ENCODE assay signal across 20 cellular contexts in the genomic region with DNA sequence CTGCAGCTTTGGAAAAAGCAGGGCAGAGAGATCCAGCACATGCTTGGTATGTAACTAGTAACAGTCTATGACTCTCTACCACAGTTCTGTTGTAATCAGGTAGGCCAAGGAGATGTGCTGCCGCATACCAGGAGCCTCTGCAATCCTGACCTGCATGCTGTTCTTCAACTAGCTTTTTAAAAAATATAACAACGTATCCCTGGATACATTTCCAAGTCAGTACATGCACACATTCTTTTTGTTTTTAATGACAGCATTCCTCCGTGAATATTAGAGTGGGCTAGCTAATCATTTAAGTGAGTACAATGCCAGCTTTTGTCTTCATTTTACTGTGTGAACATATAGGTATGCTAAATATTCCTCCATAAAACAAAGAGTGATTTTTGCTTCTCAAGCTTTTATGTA.
DNase-seq lines count a peak whose midpoint lies in the region; ATAC-seq, FAIRE-seq and TF ChIP-seq lines count a peak whose summit lies in the region.
"Had no signal": no experiment of that assay in that cellular context is flagged by ENCODE, and none has a peak within 500 bp of the region (broad histone marks: within the 10 kb centered on the region; RNA-seq: fewer than 3 reads in every experiment).

No MANE protein-coding gene starts in this region.

- peaks cover 3% of the 10 kb centered on the region for H3K4me1 Mint-ChIP-seq in astrocyte (ENCODE audit: low read depth, unreplicated experiment)
- H3K4me1 Mint-ChIP-seq: activated naive CD4-positive, alpha-beta T cell treated with anti-CD3 and anti-CD28 coated beads, Interleukin-2, amount 10 ng/mL, durations not matched to agents 7 days and 5 days had no signal

- in situ Hi-C loops in IMR-90 (cut with MboI; ENCODE audit: low sequenced_read_pairs): no loop called here

- FAIRE-seq in astrocyte (lab: Jason Lieb, UNC): no peak
- FAIRE-seq: G401.6, GM12891, K562 had no signal

- dilution Hi-C loops in IMR-90 (cut with HindIII; ENCODE audit: low sequenced_read_pairs, unreplicated experiment): no loop called here

- H2BK120ac ChIP-seq in IMR-90 (ENCODE audit: low read depth, low read length): no peak overlapping the region

- H3K14ac ChIP-seq in IMR-90 (replicated peaks; ENCODE audit: low read depth, low read length): no peak overlapping the region

- H3K4me1 ChIP-seq in IMR-90 (ENCODE audit: control insufficient read depth, insufficient read depth, low read length): peaks cover 2% of the 10 kb centered on the region; the same call in 1 of the 2 replicates
- no peaks in the 10 kb centered on the region for H3K4me1 ChIP-seq in astrocyte (ENCODE audit: insufficient read depth, low read length)
- H3K4me1 ChIP-seq in smooth muscle cell (ENCODE audit: low read depth): no peaks in the 10 kb centered on the region
- H3K4me1 ChIP-seq: BE2C, Peyer's patch, right lobe of liver had no signal

- H2BK15ac ChIP-seq in IMR-90 (ENCODE audit: low read depth, low read length): no peak overlapping the region

- intact Hi-C loops in IMR-90 (cut with micrococcal nuclease): no loop called here

- no peaks in the 10 kb centered on the region for H3K36me3 Mint-ChIP-seq in astrocyte (ENCODE audit: low read depth, unreplicated experiment)
- H3K36me3 Mint-ChIP-seq: activated naive CD4-positive, alpha-beta T cell treated with anti-CD3 and anti-CD28 coated beads, Interleukin-2, amount 10 ng/mL, durations not matched to agents 7 days and 5 days had no signal

- H3K23ac ChIP-seq in IMR-90 (ENCODE audit: low read depth, low read length): no peak overlapping the region

- H3K27ac ChIP-seq in IMR-90 (ENCODE audit: insufficient read depth, low read length): no peak overlapping the region
- no peak overlapping the region for H3K27ac ChIP-seq in astrocyte (ENCODE audit: low read depth, low read length)
- peak overlapping the region; percentile 61 for H3K27ac ChIP-seq in smooth muscle cell (ENCODE audit: low read depth)
- H3K27ac ChIP-seq: Peyer's patch, right lobe of liver had no signal

- no peak overlapping the region for H3K18ac ChIP-seq in IMR-90 (ENCODE audit: low read depth, low read length)

- WGBS in IMR-90 (ENCODE audit: extremely low coverage in 2 of 2, insufficient read length in 1 of 2), 2 experiments: no CpG with 5 or more reads among the region's 3 CpGs
- WGBS in smooth muscle cell (ENCODE audit: low lambda C conversion rate): 68% methylated on average over 3 of the region's 3 CpGs

- no peaks in the 10 kb centered on the region for H3K9me3 Mint-ChIP-seq in astrocyte (ENCODE audit: unreplicated experiment)
- H3K9me3 Mint-ChIP-seq: activated naive CD4-positive, alpha-beta T cell treated with anti-CD3 and anti-CD28 coated beads, Interleukin-2, amount 10 ng/mL, durations not matched to agents 7 days and 5 days; activated T-cell treated with anti-CD3 and anti-CD28 coated beads, Interleukin-2, amount 50 U/mL, for 24 hours; dendritic cell treated with granulocyte-macrophage colony-stimulating factor and Interleukin-4, amounts not matched to agents 40 ng/mL and 50 ng/mL, for 4 days had no signal

- peaks cover 13% of the 10 kb centered on the region for H3F3A ChIP-seq in smooth muscle cell (ENCODE audit: low read depth)

- no peak for TF ChIP-seq POLR2A in IMR-90 (IDR thresholded peaks at IDR 0.05; ENCODE audit: low read depth, low read length)

- no peak overlapping the region for H3K4ac ChIP-seq in IMR-90 (ENCODE audit: low read depth, low read length)

- CTCF ChIA-PET in IMR-90 (lab: Yijun Ruan, JAX): interaction anchor here (0.5 kb wide), 1 partner anchor 14 kb away, joined by 6 read pairs; no protein-coding TSS in a partner anchor

- H4K20me1 ChIP-seq in IMR-90 (ENCODE audit: insufficient read depth, low read length) (no peaks in the 10 kb centered on the region), astrocyte (ENCODE audit: insufficient read depth, low read length) (no peaks in the 10 kb centered on the region), smooth muscle cell (ENCODE audit: low read depth) (no peaks in the 10 kb centered on the region)

- no peak overlapping the region for H3K4me3 ChIP-seq in IMR-90 (ENCODE audit: insufficient read depth, low read depth, low read length)
- H3K4me3 ChIP-seq in astrocyte (ENCODE audit: insufficient read depth, low read depth, low read length): no peak overlapping the region
- no peak overlapping the region for H3K4me3 ChIP-seq in smooth muscle cell
- H3K4me3 ChIP-seq: K562, Peyer's patch, right lobe of liver had no signal

- H3K27me3 Mint-ChIP-seq in astrocyte (ENCODE audit: low read depth, unreplicated experiment): no peaks in the 10 kb centered on the region
- H3K27me3 Mint-ChIP-seq: activated naive CD4-positive, alpha-beta T cell treated with anti-CD3 and anti-CD28 coated beads, Interleukin-2, amount 10 ng/mL, durations not matched to agents 7 days and 5 days; activated T-cell treated with anti-CD3 and anti-CD28 coated beads, Interleukin-2, amount 50 U/mL, for 24 hours; dendritic cell treated with granulocyte-macrophage colony-stimulating factor and Interleukin-4, amounts not matched to agents 40 ng/mL and 50 ng/mL, for 4 days had no signal

- no peak for TF ChIP-seq CTCF in IMR-90 (conservative IDR thresholded peaks at IDR 0.05; ENCODE audit: low read depth, low read length)
- no peak for TF ChIP-seq CTCF in astrocyte (IDR thresholded peaks at IDR 0.05; ENCODE audit: insufficient read depth, low read depth, low read length)
- TF ChIP-seq CTCF in smooth muscle cell (IDR thresholded peaks at IDR 0.05; ENCODE audit: borderline replicate concordance, insufficient read depth, poor library complexity, severe bottlenecking): no peak

- H3K9me3 ChIP-seq in IMR-90 (ENCODE audit: control insufficient read depth, insufficient read depth, low read length): no peaks in the 10 kb centered on the region
- no peaks in the 10 kb centered on the region for H3K9me3 ChIP-seq in astrocyte (ENCODE audit: insufficient read depth, low read depth, low read length)
- no peaks in the 10 kb centered on the region for H3K9me3 ChIP-seq in smooth muscle cell (replicated peaks; ENCODE audit: low read depth)
- H3K9me3 ChIP-seq: BE2C, Peyer's patch, right lobe of liver had no signal

- no peak overlapping the region for H3K27ac Mint-ChIP-seq in astrocyte (ENCODE audit: unreplicated experiment)
- H3K27ac Mint-ChIP-seq: activated naive CD4-positive, alpha-beta T cell treated with anti-CD3 and anti-CD28 coated beads, Interleukin-2, amount 10 ng/mL, durations not matched to agents 7 days and 5 days; activated T-cell treated with anti-CD3 and anti-CD28 coated beads, Interleukin-2, amount 50 U/mL, for 24 hours; dendritic cell treated with granulocyte-macrophage colony-stimulating factor and Interleukin-4, amounts not matched to agents 40 ng/mL and 50 ng/mL, for 4 days had no signal

- no peak for TF ChIP-seq RAD21 in IMR-90 (IDR thresholded peaks at IDR 0.05; ENCODE audit: low read length)

- no peak overlapping the region for H4K8ac ChIP-seq in IMR-90 (ENCODE audit: low read depth in 2 of 2, low read length in 2 of 2)

- peaks cover 8 to 9% of the 10 kb centered on the region in 2 experiments for H3K79me1 ChIP-seq in IMR-90 (ENCODE audit: low read depth in 1 of 2, low read length in 2 of 2)

- H2AK9ac ChIP-seq in IMR-90 (replicated peaks; ENCODE audit: low read depth, low read length, poor library complexity): no peak overlapping the region

- H4K91ac ChIP-seq in IMR-90 (ENCODE audit: insufficient read depth, low read depth, low read length): no peak overlapping the region

- DNase-seq in IMR-90 (peak; percentile 42), astrocyte (ENCODE audit: low read depth) (peak; percentile 15), iris pigment epithelial cell (ENCODE audit: low read depth) (peak; percentile 68), smooth muscle cell (lab: John Stamatoyannopoulos, UW; ENCODE audit: unreplicated experiment) (no peak), dermis blood vessel endothelial cell (no peak)
- no peak for DNase-seq in activated CD4-positive, alpha-beta T cell treated with anti-CD3 and anti-CD28 coated beads for 48 hours
- DNase-seq: activated CD4-positive, alpha-beta T cell treated with anti-CD3 and anti-CD28 coated beads, Interleukin-2, amount 50 U/mL, for 48 hours; activated naive CD4-positive, alpha-beta T cell treated with anti-CD3 and anti-CD28 coated beads, Interleukin-2, amount 10 ng/mL, durations not matched to agents 7 days and 5 days; activated T-cell treated with anti-CD3 and anti-CD28 coated beads, Interleukin-2, amount 50 U/mL, for 24 hours; BE2C; NCI-H82; Peyer's patch; right lobe of liver; stimulated activated CD4-positive, alpha-beta T cell treated with anti-CD3 and anti-CD28 coated beads, Interleukin-2, amount 100 ng/mL, for 24 hours; SW 1271 had no signal

- H3K56ac ChIP-seq in IMR-90 (ENCODE audit: extremely low read depth, insufficient read depth, low read length): no peak overlapping the region

- H3K9ac ChIP-seq in IMR-90 (ENCODE audit: low read depth, low read length): no peak overlapping the region
- H3K9ac ChIP-seq in astrocyte (ENCODE audit: low read length): no peak overlapping the region
- H3K9ac ChIP-seq in smooth muscle cell (ENCODE audit: low read depth): no peak overlapping the region

- no peak overlapping the region for H2AK5ac ChIP-seq in IMR-90 (ENCODE audit: low read depth, low read length)

- H3K9me1 ChIP-seq in IMR-90 (ENCODE audit: insufficient read depth, low read length): no peaks in the 10 kb centered on the region

- H2BK5ac ChIP-seq in IMR-90 (ENCODE audit: low read depth, low read length, poor library complexity, severe bottlenecking): no peak overlapping the region

- no peak overlapping the region for H3K4me3 Mint-ChIP-seq in astrocyte (ENCODE audit: unreplicated experiment)
- H3K4me3 Mint-ChIP-seq: activated naive CD4-positive, alpha-beta T cell treated with anti-CD3 and anti-CD28 coated beads, Interleukin-2, amount 10 ng/mL, durations not matched to agents 7 days and 5 days; activated T-cell treated with anti-CD3 and anti-CD28 coated beads, Interleukin-2, amount 50 U/mL, for 24 hours; dendritic cell treated with granulocyte-macrophage colony-stimulating factor and Interleukin-4, amounts not matched to agents 40 ng/mL and 50 ng/mL, for 4 days had no signal

- no peak overlapping the region for H4K5ac ChIP-seq in IMR-90 (ENCODE audit: low read depth, low read length)

- BruUV-seq in IMR-90 (replicated peaks; lab: Mats Ljungman, UMichigan): no TSS peak

- H3K36me3 ChIP-seq in IMR-90 (ENCODE audit: control insufficient read depth, insufficient read depth, low read length) (no peaks in the 10 kb centered on the region), astrocyte (ENCODE audit: insufficient read depth, low read length) (no peaks in the 10 kb centered on the region), smooth muscle cell (ENCODE audit: low read depth) (no peaks in the 10 kb centered on the region)
- H3K36me3 ChIP-seq: BE2C, Peyer's patch, right lobe of liver had no signal

- H3K79me2 ChIP-seq in astrocyte (ENCODE audit: insufficient read depth, low read length) (no peaks in the 10 kb centered on the region), smooth muscle cell (ENCODE audit: low read depth) (peaks cover 31% of the 10 kb centered on the region)

- H2AFZ ChIP-seq in IMR-90 (replicated peaks; ENCODE audit: low read length, poor library complexity) (no peak overlapping the region), astrocyte (ENCODE audit: low read depth, low read length) (no peak overlapping the region), smooth muscle cell (ENCODE audit: low read depth) (no peak overlapping the region)

- POLR2A ChIA-PET in IMR-90 (lab: Charles Lee; ENCODE audit: unreplicated experiment): no interaction called here

- H3K4me2 ChIP-seq in IMR-90 (ENCODE audit: low read depth, low read length): no peak overlapping the region
- no peak overlapping the region for H3K4me2 ChIP-seq in astrocyte (ENCODE audit: low read length)
- no peak overlapping the region for H3K4me2 ChIP-seq in smooth muscle cell

- ATAC-seq in IMR-90 (ENCODE audit: low read depth): peak; percentile 49
- no peak for ATAC-seq in GM18870 (IDR thresholded peaks at IDR 0.05; ENCODE audit: unreplicated experiment)
- ATAC-seq: K562, right lobe of liver had no signal

- H3K27me3 ChIP-seq in IMR-90 (ENCODE audit: control insufficient read depth, insufficient read depth, low read length) (no peaks in the 10 kb centered on the region), astrocyte (ENCODE audit: insufficient read depth, low read length) (no peaks in the 10 kb centered on the region), smooth muscle cell (ENCODE audit: low read depth) (no peaks in the 10 kb centered on the region)
- H3K27me3 ChIP-seq: BE2C, Peyer's patch, right lobe of liver had no signal

- H2BK20ac ChIP-seq in IMR-90 (ENCODE audit: low read depth, low read length): no peak overlapping the region

Comparison
In these comparisons a context has a peak if more than half of its experiments do, and no peak if none do; other contexts are left out.
1. DNase-seq: peak in IMR-90 (single experiment), astrocyte (single experiment) and iris pigment epithelial cell (single experiment); none in smooth muscle cell (single experiment), activated CD4-positive, alpha-beta T cell treated with anti-CD3 and anti-CD28 coated beads for 48 hours (single experiment) and dermis blood vessel endothelial cell (single experiment).